In genomic region chr7:127587663-127588018, GRCh38 we compare ENCODE assay signal across 6 cellular contexts. TPM values are rescaled to one million over a fixed set of nuclear protein-coding genes. Genes with fewer than 3 reads are reported as not detected.
A peak's percentile ranks its signal among the peaks of the same experiment; 100 is the strongest.
DNase-seq lines count a peak whose midpoint lies in the region; ATAC-seq and TF ChIP-seq lines count a peak whose summit lies in the region.

No MANE protein-coding gene starts in this region.

- CTCF ChIA-PET in CD8-positive, alpha-beta T cell (lab: Charles Lee), result interaction anchor here (1.0 kb wide), 1 partner anchor 64 kb away, joined by 3 read pairs; the partner anchor contains the start of gene SND1

- peaks cover 50% of the 10 kb centered on the region for H3K4me1 ChIP-seq in CD8-positive, alpha-beta T cell (ENCODE audit: insufficient read depth, low read length)
- peaks cover 29% of the 10 kb centered on the region for H3K4me1 ChIP-seq in mucosa of descending colon (ENCODE audit: low read depth)

- peak overlapping the region; percentile 85 for H3K4me3 ChIP-seq in CD8-positive, alpha-beta T cell (ENCODE audit: low read depth, low read length)
- H3K4me3 ChIP-seq in mucosa of descending colon, result peak overlapping the region; percentile 86

- no peak for ATAC-seq in CD8-positive, alpha-beta T cell
- no peak for ATAC-seq in activated naive CD8-positive, alpha-beta T cell treated with anti-CD3 and anti-CD28 coated beads, Interleukin-2, amount 50 U/mL, for 24 hours
- no peak for ATAC-seq in mucosa of descending colon

- no peaks in the 10 kb centered on the region for H3K27me3 ChIP-seq in CD8-positive, alpha-beta T cell (ENCODE audit: insufficient read depth, low read length)

- no peaks in the 10 kb centered on the region for H3K9me3 ChIP-seq in CD8-positive, alpha-beta T cell (ENCODE audit: low read length)
- no peaks in the 10 kb centered on the region for H3K9me3 ChIP-seq in mucosa of descending colon

- no peaks in the 10 kb centered on the region for H3K9me3 Mint-ChIP-seq in CD8-positive, alpha-beta T cell
- H3K9me3 Mint-ChIP-seq in activated naive CD8-positive, alpha-beta T cell treated with anti-CD3 and anti-CD28 coated beads, Interleukin-2, amount 50 U/mL, for 24 hours, result no peaks in the 10 kb centered on the region

- peaks cover 57% of the 10 kb centered on the region for H3K4me1 Mint-ChIP-seq in CD8-positive, alpha-beta T cell (ENCODE audit: low read depth)
- peaks cover 53% of the 10 kb centered on the region for H3K4me1 Mint-ChIP-seq in activated naive CD8-positive, alpha-beta T cell treated with anti-CD3 and anti-CD28 coated beads, Interleukin-2, amount 50 U/mL, for 24 hours

- H3K27me3 Mint-ChIP-seq in CD8-positive, alpha-beta T cell (ENCODE audit: low read depth), result no peaks in the 10 kb centered on the region
- H3K27me3 Mint-ChIP-seq in activated naive CD8-positive, alpha-beta T cell treated with anti-CD3 and anti-CD28 coated beads, Interleukin-2, amount 50 U/mL, for 24 hours, result no peaks in the 10 kb centered on the region

- DNase-seq in CD8-positive, alpha-beta T cell, result no peak
- peak; percentile 3 for DNase-seq in activated naive CD8-positive, alpha-beta T cell treated with anti-CD3 and anti-CD28 coated beads, Interleukin-2, amount 50 U/mL, for 24 hours
- DNase-seq in mucosa of descending colon (peak; percentile 27 to 64 (median 56)), globus pallidus (ENCODE audit: low spot score) (no peak)
- no peak for DNase-seq in stimulated activated CD4-positive, alpha-beta T cell treated with anti-CD3 and anti-CD28 coated beads, Interleukin-4, amount 100 ng/mL, for 1 hour
- no peak for DNase-seq in stimulated activated naive CD4-positive, alpha-beta T cell treated with Interleukin-2 at 50 U/mL for 16 hours (lab: John Stamatoyannopoulos, UW)

- peaks cover 45% of the 10 kb centered on the region for H3K36me3 Mint-ChIP-seq in CD8-positive, alpha-beta T cell
- peaks cover 25% of the 10 kb centered on the region for H3K36me3 Mint-ChIP-seq in activated naive CD8-positive, alpha-beta T cell treated with anti-CD3 and anti-CD28 coated beads, Interleukin-2, amount 50 U/mL, for 24 hours (ENCODE audit: low read depth)

- peaks cover 12% of the 10 kb centered on the region for H3K36me3 ChIP-seq in CD8-positive, alpha-beta T cell (ENCODE audit: insufficient read depth, low read length)
- no peaks in the 10 kb centered on the region for H3K36me3 ChIP-seq in mucosa of descending colon (ENCODE audit: low read depth)

- peak overlapping the region; percentile 92 for H3K4me3 Mint-ChIP-seq in CD8-positive, alpha-beta T cell
- peak overlapping the region; percentile 97 for H3K4me3 Mint-ChIP-seq in activated naive CD8-positive, alpha-beta T cell treated with anti-CD3 and anti-CD28 coated beads, Interleukin-2, amount 50 U/mL, for 24 hours

- H3K27ac Mint-ChIP-seq in CD8-positive, alpha-beta T cell, result no peak overlapping the region
- no peak overlapping the region for H3K27ac Mint-ChIP-seq in activated naive CD8-positive, alpha-beta T cell treated with anti-CD3 and anti-CD28 coated beads, Interleukin-2, amount 50 U/mL, for 24 hours

- POLR2A ChIA-PET in CD8-positive, alpha-beta T cell (lab: Charles Lee), result interaction anchor here (1.0 to 1.6 kb wide), 2 partner anchors 42 to 61 kb away, joined by 3 to 4 read pairs; no protein-coding TSS in a partner anchor

- H3K27ac ChIP-seq in CD8-positive, alpha-beta T cell (ENCODE audit: low read depth, low read length), result peak overlapping the region; percentile 83

- intact Hi-C loops in CD8-positive, alpha-beta T cell (cut with DNase I, micrococcal nuclease), result loop anchor here (1.0 to 10.0 kb wide), 6 partner anchors 64 to 1467 kb away; partner anchors contain the start of genes ZNF800 (in 2 of the 2), RBM28 (in 1 of the 2), SND1 (in 1 of the 2) and TNPO3 (in 1 of the 2)
- intact Hi-C loops in mucosa of descending colon (cut with DNase I, micrococcal nuclease), result no loop called here

- TF ChIP-seq CTCF in CD8-positive, alpha-beta T cell (IDR thresholded peaks at IDR 0.05), result no peak
- no peak for TF ChIP-seq CTCF in mucosa of descending colon (IDR thresholded peaks at IDR 0.05)

RNA-seq across cellular contexts. Expression of gene ARF5, which starts 0.6 kb away (rescaled TPM):
- total RNA-seq in CD8-positive, alpha-beta T cell, result 10 to 100 TPM; 84.4 to 94.5 TPM
- 100 to 1,000 TPM in 2 of 3 donors, 10 to 100 TPM in 1; 94.3 to 160 (median 141) TPM for total RNA-seq in mucosa of descending colon

RNA-seq across cellular contexts. Expression of gene GCC1, which starts 2.2 kb away (rescaled TPM):
- 10 to 100 TPM; 33.8 to 36.6 TPM for total RNA-seq in CD8-positive, alpha-beta T cell
- total RNA-seq in mucosa of descending colon, result 10 to 100 TPM; 14.8 to 18.0 (median 17.8) TPM

RNA-seq across cellular contexts. Expression of gene FSCN3, which starts 5.9 kb away (rescaled TPM):
- total RNA-seq in CD8-positive, alpha-beta T cell, result 1 to 10 TPM; 4.0 to 4.4 TPM
- total RNA-seq in mucosa of descending colon, result 1 to 10 TPM in 1 of 3 donors, under 1 TPM in 2; 0.35 to 1.0 (median 0.52) TPM

RNA-seq across cellular contexts. Expression of gene PAX4, which starts 30.3 kb away (rescaled TPM):
- total RNA-seq in CD8-positive, alpha-beta T cell, result not detected
- total RNA-seq in mucosa of descending colon, result 1 to 10 TPM in 1 of 3 donors, under 1 TPM in 1, not detected in 1; 0.96 to 1.8 TPM

Comparison
In these comparisons a context has a peak if more than half of its experiments do, and no peak if none do; other contexts are left out.
1. DNase-seq: peak in activated naive CD8-positive, alpha-beta T cell treated with anti-CD3 and anti-CD28 coated beads, Interleukin-2, amount 50 U/mL, for 24 hours (single experiment) and mucosa of descending colon (3 of 3); none in CD8-positive, alpha-beta T cell (0 of 7), globus pallidus (single experiment), stimulated activated CD4-positive, alpha-beta T cell treated with anti-CD3 and anti-CD28 coated beads, Interleukin-4, amount 100 ng/mL, for 1 hour (single experiment) and stimulated activated naive CD4-positive, alpha-beta T cell treated with Interleukin-2 at 50 U/mL for 16 hours (single experiment).
2. intact Hi-C loops: an anchor here in CD8-positive, alpha-beta T cell (1.0 to 10.0 kb wide); none called in mucosa of descending colon.